ENCODE assay signal across 21 cellular contexts in genomic region chr11:46180741-46181140, GRCh38.
"Had no signal": no experiment of that assay in that cellular context is flagged by ENCODE, and none has a peak within 500 bp of the region (broad histone marks: within the 10 kb centered on the region; RNA-seq: fewer than 3 reads in every experiment).

No MANE protein-coding gene starts in this region.

- H3K9me3 ChIP-seq: left ventricle myocardium inferior, ovary, right atrium auricular region, spleen, uterus had no signal

- H3K9ac ChIP-seq: neural progenitor cell had no signal

- H3K4me3 ChIP-seq: left ventricle myocardium inferior, lung, neural progenitor cell, ovary, right atrium auricular region, spleen, tibial nerve, uterus had no signal

- H3K36me3 ChIP-seq: left ventricle myocardium inferior, neural progenitor cell, ovary, right atrium auricular region, spleen, tibial nerve, uterus had no signal

- H3K27ac ChIP-seq: left ventricle myocardium inferior, neural progenitor cell, ovary, right atrium auricular region, spleen, tibial nerve, uterus had no signal

- DNase-seq: hippocampal formation; left ventricle myocardium inferior; mesendoderm; naive B cell; natural killer cell; nephron progenitor cell; ovary; small intestine; spleen; stimulated activated CD4-positive, alpha-beta T cell treated with anti-CD3 and anti-CD28 coated beads, Interleukin-4, amount 100 ng/mL, for 4 hours; stimulated activated CD8-positive, alpha-beta memory T cell treated with anti-CD3 and anti-CD28 coated beads, Interleukin-4, amount 100 ng/mL, for 48 hours; stimulated activated naive CD4-positive, alpha-beta T cell treated with Interleukin-2 at 50 U/mL for 16 hours; stimulated activated naive CD8-positive, alpha-beta T cell treated with anti-CD3 and anti-CD28 coated beads, Interleukin-15, amount 100 ng/mL, for 72 hours; substantia nigra; uterus had no signal

- H3K4me2 ChIP-seq: neural progenitor cell had no signal

- H3K27me3 ChIP-seq: neural progenitor cell, ovary, right atrium auricular region, tibial nerve, uterus had no signal

- H2AFZ ChIP-seq: neural progenitor cell had no signal

- H3K4me1 ChIP-seq: left ventricle myocardium inferior, neural progenitor cell, right atrium auricular region, spleen, tibial nerve, uterus had no signal

- ATAC-seq: natural killer cell; sciatic nerve; stimulated activated memory B cell treated with anti-CD40 and anti-IgM and Interleukin-4, amounts not matched to agents 10 μg/mL and 1 μg/mL and 100 μg/mL, for 72 hours; stimulated activated naive CD8-positive, alpha-beta T cell treated with anti-CD3 and anti-CD28 coated beads, Interleukin-15, amount 100 ng/mL, for 72 hours had no signal
